Comparison of ENCODE assay signal across 1 cellular context in the genomic region with DNA sequence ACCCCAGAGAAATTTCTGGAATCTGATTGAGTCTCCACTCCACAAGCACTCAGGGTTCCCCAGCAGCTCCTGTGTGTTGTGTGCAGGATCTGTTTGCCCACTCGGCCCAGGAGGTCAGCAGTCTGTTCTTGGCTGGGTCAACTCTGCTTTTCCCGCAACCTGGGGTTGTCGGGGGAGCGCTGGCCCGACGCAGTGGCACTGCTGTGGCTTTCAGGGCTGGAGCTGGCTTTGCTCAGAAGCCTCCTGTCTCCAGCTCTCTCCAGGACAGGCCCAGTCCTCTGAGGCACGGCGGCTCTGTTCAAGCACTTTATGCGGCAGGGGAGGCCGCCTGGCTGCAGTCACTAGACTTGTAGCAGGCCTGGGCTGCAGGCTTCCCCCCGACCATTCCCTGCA.
TF ChIP-seq lines count a peak whose summit lies in the region.

No MANE protein-coding gene starts in this region.

TF ChIP-seq in H1, 55 proteins besides CTCF, POLR2A, EP300 and RAD21:
- no peak for TF ChIP-seq SP1 (IDR thresholded peaks at IDR 0.05; ENCODE audit: low read depth, low read length)
- TF ChIP-seq, protein P1, sequence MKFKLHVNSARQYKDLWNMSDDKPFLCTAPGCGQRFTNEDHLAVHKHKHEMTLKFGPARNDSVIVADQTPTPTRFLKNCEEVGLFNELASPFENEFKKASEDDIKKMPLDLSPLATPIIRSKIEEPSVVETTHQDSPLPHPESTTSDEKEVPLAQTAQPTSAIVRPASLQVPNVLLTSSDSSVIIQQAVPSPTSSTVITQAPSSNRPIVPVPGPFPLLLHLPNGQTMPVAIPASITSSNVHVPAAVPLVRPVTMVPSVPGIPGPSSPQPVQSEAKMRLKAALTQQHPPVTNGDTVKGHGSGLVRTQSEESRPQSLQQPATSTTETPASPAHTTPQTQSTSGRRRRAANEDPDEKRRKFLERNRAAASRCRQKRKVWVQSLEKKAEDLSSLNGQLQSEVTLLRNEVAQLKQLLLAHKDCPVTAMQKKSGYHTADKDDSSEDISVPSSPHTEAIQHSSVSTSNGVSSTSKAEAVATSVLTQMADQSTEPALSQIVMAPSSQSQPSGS (IDR thresholded peaks at IDR 0.05; ENCODE audit: low read length) = no peak
TF ChIP-seq in H1: peak in this region for 0.
